2 cellular contexts compared by ENCODE assay signal in genomic region chr5:79843450-79844388, GRCh38.
TF ChIP-seq lines count a peak whose summit lies in the region.

No MANE protein-coding gene starts in this region.

TF ChIP-seq in H1, 55 proteins besides CTCF, POLR2A, EP300 and RAD21:
- TF ChIP-seq SUZ12 (IDR thresholded peaks at IDR 0.05; ENCODE audit: low read length) (no peak), JUND (IDR thresholded peaks at IDR 0.05; ENCODE audit: low read length) (no peak), SIN3A (conservative IDR thresholded peaks at IDR 0.05 in 1 of 2, IDR thresholded peaks at IDR 0.05 in 1 of 2; ENCODE audit: low read depth in 1 of 2, low read length in 2 of 2) (no peak), ZNF274 (IDR thresholded peaks at IDR 0.05; ENCODE audit: borderline replicate concordance, extremely low read depth, low read length) (no peak), KDM5A (IDR thresholded peaks at IDR 0.05; ENCODE audit: low read length) (no peak), NANOG (IDR thresholded peaks at IDR 0.05; ENCODE audit: insufficient read depth, low read depth, low read length, poor library complexity, severe bottlenecking) (no peak), CHD2 (IDR thresholded peaks at IDR 0.05; ENCODE audit: low read length) (no peak), TBP (IDR thresholded peaks at IDR 0.05; ENCODE audit: low read depth, low read length) (no peak), SRF (IDR thresholded peaks at IDR 0.05; ENCODE audit: low read depth, low read length) (no peak), RNF2 (IDR thresholded peaks at IDR 0.05; ENCODE audit: borderline replicate concordance, low read depth, low read length, missing control alignments, poor library complexity, severe bottlenecking) (no peak), FOSL1 (IDR thresholded peaks at IDR 0.05; ENCODE audit: insufficient read depth, low read depth, low read length) (no peak), JUN (IDR thresholded peaks at IDR 0.05; ENCODE audit: low read depth, low read length) (no peak), GTF2F1 (IDR thresholded peaks at IDR 0.05; ENCODE audit: borderline replicate concordance, low read depth, low read length) (no peak), ATF2 (IDR thresholded peaks at IDR 0.05; ENCODE audit: low read length) (no peak), SP2 (IDR thresholded peaks at IDR 0.05; ENCODE audit: low read length) (no peak), CEBPB (IDR thresholded peaks at IDR 0.05; ENCODE audit: low read depth, low read length) (no peak), PHF8 (conservative IDR thresholded peaks at IDR 0.05; ENCODE audit: low read depth, low read length) (no peak), POU5F1 (IDR thresholded peaks at IDR 0.05; ENCODE audit: low read depth, low read length) (no peak)

TF ChIP-seq in HepG2, 621 proteins besides CTCF, POLR2A, EP300 and RAD21:
- peak; percentile 56 for TF ChIP-seq MNT (IDR thresholded peaks at IDR 0.05)
- TF ChIP-seq, protein P1, sequence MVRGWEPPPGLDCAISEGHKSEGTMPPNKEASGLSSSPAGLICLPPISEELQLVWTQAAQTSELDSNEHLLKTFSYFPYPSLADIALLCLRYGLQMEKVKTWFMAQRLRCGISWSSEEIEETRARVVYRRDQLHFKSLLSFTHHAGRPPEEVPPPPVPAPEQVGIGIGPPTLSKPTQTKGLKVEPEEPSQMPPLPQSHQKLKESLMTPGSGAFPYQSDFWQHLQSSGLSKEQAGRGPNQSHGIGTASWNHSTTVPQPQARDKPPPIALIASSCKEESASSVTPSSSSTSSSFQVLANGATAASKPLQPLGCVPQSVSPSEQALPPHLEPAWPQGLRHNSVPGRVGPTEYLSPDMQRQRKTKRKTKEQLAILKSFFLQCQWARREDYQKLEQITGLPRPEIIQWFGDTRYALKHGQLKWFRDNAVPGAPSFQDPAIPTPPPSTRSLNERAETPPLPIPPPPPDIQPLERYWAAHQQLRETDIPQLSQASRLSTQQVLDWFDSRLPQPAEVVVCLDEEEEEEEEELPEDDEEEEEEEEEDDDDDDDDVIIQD (CRISPR knock-in tag; IDR thresholded peaks at IDR 0.05; ENCODE audit: low read depth) = no peak
TF ChIP-seq in HepG2: peak in this region for 1.
